In genomic region chr17:59423137-59423703, GRCh38 we compare ENCODE assay signal across 11 cellular contexts.
DNase-seq lines count a peak whose midpoint lies in the region; FAIRE-seq and TF ChIP-seq lines count a peak whose summit lies in the region.
"Had no signal": no experiment of that assay in that cellular context is flagged by ENCODE, and none has a peak within 500 bp of the region (broad histone marks: within the 10 kb centered on the region; RNA-seq: fewer than 3 reads in every experiment).

No MANE protein-coding gene starts in this region.

- peaks cover 86% of the 10 kb centered on the region for H3K4me1 ChIP-seq in left ventricle myocardium inferior
- peaks cover 0 to 4% of the 10 kb centered on the region in 2 donors for H3K4me1 ChIP-seq in small intestine (ENCODE audit: control insufficient read depth in 2 of 2, insufficient read depth in 1 of 2, low read depth in 1 of 2, low read length in 1 of 2)

- intact Hi-C loops in left ventricle myocardium inferior (cut with micrococcal nuclease) = no loop called here

- no peaks in the 10 kb centered on the region for H3K9me3 ChIP-seq in left ventricle myocardium inferior (replicated peaks)
- H3K9me3 ChIP-seq in small intestine (ENCODE audit: control insufficient read depth, low read depth) = no peaks in the 10 kb centered on the region

- no peak for FAIRE-seq in small intestine (lab: Jason Lieb, UNC)

- 25 to 38% (median 27%) methylated on average over 9 of the region's 9 CpGs for WGBS in adipose tissue, 3 donors
- 26 to 50% (median 46%) methylated on average over 9 of the region's 9 CpGs for WGBS in small intestine, 3 donors

- H3K27me3 ChIP-seq in left ventricle myocardium inferior (ENCODE audit: low read depth) = no peaks in the 10 kb centered on the region
- no peaks in the 10 kb centered on the region for H3K27me3 ChIP-seq in small intestine (ENCODE audit: control insufficient read depth in 2 of 2, insufficient read depth in 2 of 2, low read length in 2 of 2)

- no peak for TF ChIP-seq CTCF in left ventricle myocardium inferior (IDR thresholded peaks at IDR 0.05; ENCODE audit: borderline replicate concordance)

- no peaks in the 10 kb centered on the region for H3K36me3 ChIP-seq in left ventricle myocardium inferior
- H3K36me3 ChIP-seq in small intestine (ENCODE audit: control insufficient read depth in 2 of 2, insufficient read depth in 2 of 2, low read length in 2 of 2) = no peaks in the 10 kb centered on the region

- peak; percentile 62 for DNase-seq in H4 (ENCODE audit: low spot score)
- DNase-seq in left ventricle myocardium inferior = peak; percentile 24
- DNase-seq in small intestine = peak; percentile 64
- DNase-seq in NCI-H146 treated with DMSO at 0.1 percent for 48 hours (lab: John Stamatoyannopoulos, UW; ENCODE audit: unreplicated experiment) = no peak
- no peak for DNase-seq in DMS114 treated with DMSO at 0.1 percent for 48 hours (lab: John Stamatoyannopoulos, UW; ENCODE audit: unreplicated experiment)
- DNase-seq in NCI-H524 treated with DMSO at 0.1 percent for 48 hours (lab: John Stamatoyannopoulos, UW) = no peak
- DNase-seq in NCI-H345 (lab: John Stamatoyannopoulos, UW) = no peak
- DNase-seq: activated CD8-positive, alpha-beta T cell treated with anti-CD3 and anti-CD28 coated beads, Interleukin-2, amount 10 ng/mL, durations not matched to agents 7 days and 5 days; NCI-H2171 treated with DMSO at 0.1 percent for 48 hours; stimulated activated CD4-positive, alpha-beta T cell treated with anti-CD3 and anti-CD28 coated beads, Interleukin-4, amount 100 ng/mL, for 1 hour had no signal

- peak overlapping the region; percentile 12 for H3K4me3 ChIP-seq in left ventricle myocardium inferior
- H3K4me3 ChIP-seq in small intestine (ENCODE audit: low read depth in 1 of 2, low read length in 2 of 2) = no peak overlapping the region

- H3K27ac ChIP-seq in adipose tissue (ENCODE audit: low read depth, low read length) = peak overlapping the region; percentile 11
- peak overlapping the region; percentile 95 for H3K27ac ChIP-seq in left ventricle myocardium inferior (replicated peaks)
- peak overlapping the region in 1 of 2 donors; percentile 59 for H3K27ac ChIP-seq in small intestine (ENCODE audit: low read depth in 1 of 2, low read length in 1 of 2)

Comparison
In these comparisons a context has a peak if more than half of its experiments do, and no peak if none do; other contexts are left out.
1. DNase-seq: peak in H4 (single experiment), left ventricle myocardium inferior (single experiment) and small intestine (single experiment); none in NCI-H146 treated with DMSO at 0.1 percent for 48 hours (single experiment), DMS114 treated with DMSO at 0.1 percent for 48 hours (single experiment), NCI-H524 treated with DMSO at 0.1 percent for 48 hours (single experiment) and NCI-H345 (single experiment).